Comparison of ENCODE assay signal across 21 cellular contexts in the genomic region with DNA sequence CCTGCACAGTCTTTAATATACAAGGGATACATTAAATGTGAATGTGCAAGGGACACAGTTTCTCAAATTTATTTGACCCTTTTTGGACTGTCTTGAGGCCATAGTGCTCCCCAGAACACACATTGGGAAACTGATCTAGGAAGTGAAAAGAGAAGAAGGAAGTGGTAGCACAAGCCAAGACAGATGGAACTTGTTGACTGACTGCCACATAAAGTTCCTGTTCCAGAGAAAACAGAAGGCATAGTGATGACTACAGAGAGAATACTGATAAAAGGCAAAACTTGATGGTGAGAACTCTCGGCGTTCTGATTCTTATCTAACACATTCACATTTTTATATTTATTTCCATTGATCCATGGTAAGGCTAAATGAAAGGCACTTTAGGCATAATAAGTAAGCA.
DNase-seq lines count a peak whose midpoint lies in the region; ATAC-seq and TF ChIP-seq lines count a peak whose summit lies in the region.
"Had no signal": no experiment of that assay in that cellular context is flagged by ENCODE, and none has a peak within 500 bp of the region (broad histone marks: within the 10 kb centered on the region; RNA-seq: fewer than 3 reads in every experiment).

No MANE protein-coding gene starts in this region.

- H3K27ac ChIP-seq in left ventricle myocardium inferior (replicated peaks) = no peak overlapping the region
- H3K27ac ChIP-seq: C4-2B, SK-N-MC had no signal

- H3K27me3 ChIP-seq in left ventricle myocardium inferior (ENCODE audit: low read depth) = no peaks in the 10 kb centered on the region
- H3K27me3 ChIP-seq: MG63 had no signal

- H3K4me3 ChIP-seq in left ventricle myocardium inferior (no peak overlapping the region), fibroblast of pulmonary artery (replicated peaks; ENCODE audit: low read depth, low read length) (no peak overlapping the region), mucosa of descending colon (no peak overlapping the region)
- H3K4me3 ChIP-seq: MG63, SK-N-MC had no signal

- intact Hi-C loops in Right ventricle myocardium inferior (cut with DNase I) = no loop called here
- intact Hi-C loops in left ventricle myocardium inferior (cut with micrococcal nuclease) = no loop called here
- intact Hi-C loops in mucosa of descending colon (cut with DNase I, micrococcal nuclease) = no loop called here

- DNase-seq in Right ventricle myocardium inferior (ENCODE audit: missing footprints) (no peak), left ventricle myocardium inferior (no peak), SKM-1 (lab: John Stamatoyannopoulos, UW; ENCODE audit: unreplicated experiment) (peak; percentile 17), fibroblast of pulmonary artery (ENCODE audit: low read depth) (peak; percentile 7), mucosa of descending colon (no peak), hippocampal formation (lab: John Stamatoyannopoulos, UW) (no peak)
- DNase-seq: AML-193; Calu3; CD8-positive, alpha-beta memory T cell; GDM1; MG63; NCI-H1092 treated with DMSO at 0.1 percent for 48 hours; NCI-H1436 treated with DMSO at 0.1 percent for 48 hours; NCI-H2029; NCI-H226; NCI-H510A treated with DMSO at 0.1 percent for 48 hours; NCI-H748 treated with DMSO at 0.1 percent for 48 hours had no signal

- H3K4me1 ChIP-seq in left ventricle myocardium inferior (no peaks in the 10 kb centered on the region), mucosa of descending colon (ENCODE audit: low read depth) (no peaks in the 10 kb centered on the region)

- H3K9me3 ChIP-seq in left ventricle myocardium inferior (replicated peaks) (peaks cover 17% of the 10 kb centered on the region), mucosa of descending colon (peaks cover 27% of the 10 kb centered on the region)
- H3K9me3 ChIP-seq: MG63 had no signal

- H3K36me3 ChIP-seq in left ventricle myocardium inferior (no peaks in the 10 kb centered on the region), mucosa of descending colon (ENCODE audit: low read depth) (no peaks in the 10 kb centered on the region)
- H3K36me3 ChIP-seq: MG63 had no signal

- TF ChIP-seq CTCF in left ventricle myocardium inferior (IDR thresholded peaks at IDR 0.05; ENCODE audit: borderline replicate concordance) (no peak), fibroblast of pulmonary artery (IDR thresholded peaks at IDR 0.05; ENCODE audit: low read length, missing control alignments) (no peak), mucosa of descending colon (IDR thresholded peaks at IDR 0.05) (no peak)

- ATAC-seq in Right ventricle myocardium inferior = peak; percentile 65
- no peak for ATAC-seq in HG03571 (IDR thresholded peaks at IDR 0.05; ENCODE audit: unreplicated experiment)
- ATAC-seq in mucosa of descending colon = no peak
- no peak for ATAC-seq in HG02884 (IDR thresholded peaks at IDR 0.05; ENCODE audit: unreplicated experiment)

Comparison
In these comparisons a context has a peak if more than half of its experiments do, and no peak if none do; other contexts are left out.
1. DNase-seq: peak in SKM-1 (single experiment) and fibroblast of pulmonary artery (single experiment); none in Right ventricle myocardium inferior (single experiment), left ventricle myocardium inferior (single experiment), mucosa of descending colon (0 of 3) and hippocampal formation (0 of 2).